In genomic region chr11:1548221-1549070, GRCh38 we compare ENCODE assay signal across 9 cellular contexts. TPM values are rescaled to one million over a fixed set of nuclear protein-coding genes. Genes with fewer than 3 reads are reported as not detected.
DNase-seq lines count a peak whose midpoint lies in the region; ATAC-seq and TF ChIP-seq lines count a peak whose summit lies in the region.
"Had no signal": no experiment of that assay in that cellular context is flagged by ENCODE, and none has a peak within 500 bp of the region (broad histone marks: within the 10 kb centered on the region; RNA-seq: fewer than 3 reads in every experiment).

No MANE protein-coding gene starts in this region.

- peaks cover 3 to 10% of the 10 kb centered on the region in 2 donors for H3K4me1 Mint-ChIP-seq in effector memory CD8-positive, alpha-beta T cell (ENCODE audit: low read depth in 2 of 2)

- DNase-seq in EL (peak; percentile 64), NCI-H226 (peak; percentile 45), medulla oblongata (ENCODE audit: extremely low spot score) (peak; percentile 70), vagina (ENCODE audit: extremely low spot score in 2 of 2) (no peak)
- DNase-seq in effector memory CD8-positive, alpha-beta T cell: no peak
- DNase-seq in activated CD4-positive, CD25-positive, alpha-beta regulatory T cell treated with anti-CD3 and anti-CD28 coated beads, Interleukin-2, amount 50 U/mL, for 72 hours: no peak
- no peak for DNase-seq in stimulated activated CD4-positive, alpha-beta T cell treated with anti-CD3 and anti-CD28 coated beads, Interleukin-15, amount 100 ng/mL, for 24 hours

- TF ChIP-seq POLR2A in vagina (IDR thresholded peaks at IDR 0.05): no peak

- no peaks in the 10 kb centered on the region for H3K9me3 ChIP-seq in vagina
- H3K9me3 ChIP-seq: HAP-1 had no signal

- peaks cover 7% of the 10 kb centered on the region for H3K27me3 ChIP-seq in vagina

- peaks cover 30% of the 10 kb centered on the region for H3K4me1 ChIP-seq in vagina
- H3K4me1 ChIP-seq: HAP-1 had no signal

- no peak for TF ChIP-seq CTCF in vagina (IDR thresholded peaks at IDR 0.05)

- ATAC-seq in effector memory CD8-positive, alpha-beta T cell (replicated peaks): no peak
- no peak for ATAC-seq in HG02623 (IDR thresholded peaks at IDR 0.05; ENCODE audit: unreplicated experiment)

- peak overlapping the region; percentile 18 to 27 for H3K4me3 Mint-ChIP-seq in effector memory CD8-positive, alpha-beta T cell

- peaks cover 6% of the 10 kb centered on the region for H3K36me3 Mint-ChIP-seq in effector memory CD8-positive, alpha-beta T cell (ENCODE audit: insufficient read depth)

- H3K27ac Mint-ChIP-seq in effector memory CD8-positive, alpha-beta T cell: peak overlapping the region in 1 of 2 donors; percentile 60

- peak overlapping the region; percentile 33 for H3K27ac ChIP-seq in vagina

- no peak overlapping the region for H3K4me3 ChIP-seq in vagina
- H3K4me3 ChIP-seq: HAP-1 had no signal

- peaks cover 21 to 62% of the 10 kb centered on the region in 2 donors for H3K27me3 Mint-ChIP-seq in effector memory CD8-positive, alpha-beta T cell

- H3K36me3 ChIP-seq in vagina: no peaks in the 10 kb centered on the region
- H3K36me3 ChIP-seq: HAP-1 had no signal

- intact Hi-C loops in vagina (cut with DNase I): no loop called here

- H3K9me3 Mint-ChIP-seq in effector memory CD8-positive, alpha-beta T cell: no peaks in the 10 kb centered on the region

RNA-seq across cellular contexts. Expression of gene DUSP8, which starts 23.6 kb away (rescaled TPM):
- total RNA-seq in vagina: 2.9 TPM

RNA-seq across cellular contexts. Expression of gene KRTAP5-1, which starts 36.6 kb away (rescaled TPM):
- total RNA-seq in vagina: not detected

RNA-seq across cellular contexts. Expression of gene KRTAP5-2, which starts 49.6 kb away (rescaled TPM):
- total RNA-seq in vagina: not detected

RNA-seq across cellular contexts. Expression of gene KRTAP5-3, which starts 59.8 kb away (rescaled TPM):
- total RNA-seq in vagina: not detected

Comparison
In these comparisons a context has a peak if more than half of its experiments do, and no peak if none do; other contexts are left out.
1. DNase-seq: peak in EL (single experiment), NCI-H226 (single experiment) and medulla oblongata (single experiment); none in effector memory CD8-positive, alpha-beta T cell (0 of 3), vagina (0 of 2), activated CD4-positive, CD25-positive, alpha-beta regulatory T cell treated with anti-CD3 and anti-CD28 coated beads, Interleukin-2, amount 50 U/mL, for 72 hours (single experiment) and stimulated activated CD4-positive, alpha-beta T cell treated with anti-CD3 and anti-CD28 coated beads, Interleukin-15, amount 100 ng/mL, for 24 hours (single experiment).